ENCODE assay signal across 2 cellular contexts in genomic region chr6:143701343-143702234, GRCh38.
TF ChIP-seq lines count a peak whose summit lies in the region.

No MANE protein-coding gene starts in this region.

TF ChIP-seq in HEK293T, 16 proteins besides CTCF, POLR2A, EP300 and RAD21:
- peak; percentile 82 for TF ChIP-seq ZNF384 (IDR thresholded peaks at IDR 0.05)
- no peak for TF ChIP-seq ARNT (IDR thresholded peaks at IDR 0.05)

TF ChIP-seq in H1, 55 proteins besides CTCF, POLR2A, EP300 and RAD21:
- TF ChIP-seq SIN3A (conservative IDR thresholded peaks at IDR 0.05 in 1 of 2, IDR thresholded peaks at IDR 0.05 in 1 of 2; ENCODE audit: low read depth in 1 of 2, low read length in 2 of 2): no peak
- TF ChIP-seq CEBPB (IDR thresholded peaks at IDR 0.05; ENCODE audit: low read depth, low read length): peak; percentile 33; the same call in 1 of the 2 replicates
- peak; percentile 47; the same call in 1 of the 2 replicates for TF ChIP-seq KDM1A (IDR thresholded peaks at IDR 0.05; ENCODE audit: borderline replicate concordance, low read length)
- TF ChIP-seq NANOG (IDR thresholded peaks at IDR 0.05; ENCODE audit: insufficient read depth, low read depth, low read length, poor library complexity, severe bottlenecking): no peak
